Comparison of ENCODE assay signal across 8 cellular contexts in genomic region chr12:51009038-51009437, GRCh38. TPM values are rescaled to one million over a fixed set of nuclear protein-coding genes. Genes with fewer than 3 reads are reported as not detected.
DNase-seq lines count a peak whose midpoint lies in the region; ATAC-seq and TF ChIP-seq lines count a peak whose summit lies in the region.

No MANE protein-coding gene starts in this region.

- H3K79me2 ChIP-seq in osteoblast (ENCODE audit: insufficient read depth, low read length): peaks cover 67% of the 10 kb centered on the region

- no peaks in the 10 kb centered on the region for H3K27me3 ChIP-seq in osteoblast (ENCODE audit: insufficient read depth, low read length)

- H3K9me3 Mint-ChIP-seq in activated CD4-positive, alpha-beta T cell treated with anti-CD3 and anti-CD28 coated beads, Interleukin-2, amount 10 ng/mL, durations not matched to agents 24 days and 14 days: no peaks in the 10 kb centered on the region
- no peaks in the 10 kb centered on the region for H3K9me3 Mint-ChIP-seq in osteocyte (ENCODE audit: unreplicated experiment)
- H3K9me3 Mint-ChIP-seq in Calu3 (ENCODE audit: low read depth, unreplicated experiment): no peaks in the 10 kb centered on the region

- peak overlapping the region; percentile 71 for H3K4me3 Mint-ChIP-seq in activated CD4-positive, alpha-beta T cell treated with anti-CD3 and anti-CD28 coated beads, Interleukin-2, amount 10 ng/mL, durations not matched to agents 24 days and 14 days
- H3K4me3 Mint-ChIP-seq in osteocyte (ENCODE audit: unreplicated experiment): no peak overlapping the region
- H3K4me3 Mint-ChIP-seq in Calu3 (ENCODE audit: low read depth, unreplicated experiment): no peak overlapping the region

- peak overlapping the region; percentile 64 for H3K4me2 ChIP-seq in osteoblast (ENCODE audit: insufficient read depth, low read length)

- intact Hi-C loops in activated CD4-positive, alpha-beta T cell treated with anti-CD3 and anti-CD28 coated beads, Interleukin-2, amount 10 ng/mL, durations not matched to agents 24 days and 14 days (cut with micrococcal nuclease): no loop called here
- intact Hi-C loops in Calu3 (cut with micrococcal nuclease; ENCODE audit: unreplicated experiment): no loop called here

- peaks cover 43% of the 10 kb centered on the region for H3K36me3 Mint-ChIP-seq in activated CD4-positive, alpha-beta T cell treated with anti-CD3 and anti-CD28 coated beads, Interleukin-2, amount 10 ng/mL, durations not matched to agents 24 days and 14 days (ENCODE audit: low read depth)
- H3K36me3 Mint-ChIP-seq in osteocyte (ENCODE audit: unreplicated experiment) (peaks cover 15% of the 10 kb centered on the region), Calu3 (ENCODE audit: insufficient read depth, unreplicated experiment) (peaks cover 28% of the 10 kb centered on the region)

- BruUV-seq in Calu3 (replicated peaks; lab: Mats Ljungman, UMichigan): no TSS peak

- peak overlapping the region; percentile 59 for H3K27ac Mint-ChIP-seq in activated CD4-positive, alpha-beta T cell treated with anti-CD3 and anti-CD28 coated beads, Interleukin-2, amount 10 ng/mL, durations not matched to agents 24 days and 14 days
- no peak overlapping the region for H3K27ac Mint-ChIP-seq in osteocyte (ENCODE audit: unreplicated experiment)
- H3K27ac Mint-ChIP-seq in Calu3 (ENCODE audit: unreplicated experiment): no peak overlapping the region

- H3K4me3 ChIP-seq in epithelial cell of proximal tubule (ENCODE audit: low read depth, low read length) (peak overlapping the region; percentile 55), osteoblast (ENCODE audit: insufficient read depth, low read length) (peak overlapping the region; percentile 15)

- TF ChIP-seq CTCF in epithelial cell of proximal tubule (conservative IDR thresholded peaks at IDR 0.05; ENCODE audit: low read depth, low read length) (no peak), osteoblast (IDR thresholded peaks at IDR 0.05; ENCODE audit: extremely low read depth, low read depth, low read length) (no peak), osteocyte (IDR thresholded peaks at IDR 0.05) (no peak), Calu3 (IDR thresholded peaks at IDR 0.05; ENCODE audit: unreplicated experiment) (no peak)

- no peak for ATAC-seq in GM18498 (IDR thresholded peaks at IDR 0.05; ENCODE audit: unreplicated experiment)

- peaks cover 7% of the 10 kb centered on the region for H4K20me1 ChIP-seq in osteoblast (ENCODE audit: insufficient read depth, low read length)

- CTCF ChIA-PET in Calu3 (lab: Charles Lee): no interaction called here

- peaks cover 40% of the 10 kb centered on the region for H3K36me3 ChIP-seq in osteoblast (ENCODE audit: insufficient read depth, low read length)

- H3K27ac ChIP-seq in osteoblast (ENCODE audit: low read depth, low read length): peak overlapping the region; percentile 71

- H3K27me3 Mint-ChIP-seq in activated CD4-positive, alpha-beta T cell treated with anti-CD3 and anti-CD28 coated beads, Interleukin-2, amount 10 ng/mL, durations not matched to agents 24 days and 14 days: no peaks in the 10 kb centered on the region
- no peaks in the 10 kb centered on the region for H3K27me3 Mint-ChIP-seq in osteocyte (ENCODE audit: unreplicated experiment)
- H3K27me3 Mint-ChIP-seq in Calu3 (ENCODE audit: unreplicated experiment): no peaks in the 10 kb centered on the region

- DNase-seq in GOT3 (lab: John Stamatoyannopoulos, UW) (peak; percentile 34), epithelial cell of proximal tubule (ENCODE audit: low read depth) (no peak), osteoblast (ENCODE audit: insufficient read length, low spot score, missing footprints) (peak; percentile 25), osteocyte (ENCODE audit: extremely low spot score, unreplicated experiment) (no peak), NCI-H82 treated with DMSO at 0.1 percent for 48 hours (lab: John Stamatoyannopoulos, UW; ENCODE audit: unreplicated experiment) (no peak), Calu3 (no peak)
- peak; percentile 81 for DNase-seq in activated CD4-positive, alpha-beta T cell treated with anti-CD3 and anti-CD28 coated beads, Interleukin-2, amount 10 ng/mL, durations not matched to agents 24 days and 14 days

- H3K4me1 Mint-ChIP-seq in activated CD4-positive, alpha-beta T cell treated with anti-CD3 and anti-CD28 coated beads, Interleukin-2, amount 10 ng/mL, durations not matched to agents 24 days and 14 days: peaks cover 23% of the 10 kb centered on the region
- H3K4me1 Mint-ChIP-seq in osteocyte (ENCODE audit: unreplicated experiment): peaks cover 16% of the 10 kb centered on the region
- peaks cover 13% of the 10 kb centered on the region for H3K4me1 Mint-ChIP-seq in Calu3 (ENCODE audit: low read depth, unreplicated experiment)

- H3K9me3 ChIP-seq in osteoblast (ENCODE audit: low read depth, low read length): no peaks in the 10 kb centered on the region

- H3K4me1 ChIP-seq in osteoblast (ENCODE audit: insufficient read depth, low read length): peaks cover 10% of the 10 kb centered on the region

- peak overlapping the region; percentile 58 for H2AFZ ChIP-seq in osteoblast (ENCODE audit: low read length)

RNA-seq across cellular contexts. Expression of gene SLC11A2, which starts 17.1 kb away (rescaled TPM):
- 54.2 and 56.2 TPM in 2 replicates for total RNA-seq in activated CD4-positive, alpha-beta T cell treated with anti-CD3 and anti-CD28 coated beads, Interleukin-2, amount 10 ng/mL, durations not matched to agents 24 days and 14 days
- total RNA-seq in epithelial cell of proximal tubule: 34.6 and 43.7 TPM in 2 replicates
- total RNA-seq in osteoblast: 64.4 and 80.7 TPM in 2 replicates
- total RNA-seq in osteocyte: 42.6 and 51.8 TPM in 2 replicates
- total RNA-seq in Calu3 (2022): 49.5 and 51.3 TPM in 2 replicates

RNA-seq across cellular contexts. Expression of gene LETMD1, which starts 39.1 kb away (rescaled TPM):
- 75.7 and 77.8 TPM in 2 replicates for total RNA-seq in activated CD4-positive, alpha-beta T cell treated with anti-CD3 and anti-CD28 coated beads, Interleukin-2, amount 10 ng/mL, durations not matched to agents 24 days and 14 days
- total RNA-seq in epithelial cell of proximal tubule (20.3 and 29.2 TPM in 2 replicates), osteoblast (54.8 and 56.1 TPM in 2 replicates), osteocyte (44.9 and 45.6 TPM in 2 replicates), Calu3 (2022) (41.6 and 47.1 TPM in 2 replicates)

RNA-seq across cellular contexts. Expression of gene HIGD1C, which starts 56.7 kb away (rescaled TPM):
- not detected in 2 replicates for total RNA-seq in activated CD4-positive, alpha-beta T cell treated with anti-CD3 and anti-CD28 coated beads, Interleukin-2, amount 10 ng/mL, durations not matched to agents 24 days and 14 days
- not detected in 2 replicates for total RNA-seq in epithelial cell of proximal tubule
- total RNA-seq in osteoblast: not detected in 2 replicates
- not detected in 2 replicates for total RNA-seq in osteocyte
- not detected in 2 replicates for total RNA-seq in Calu3 (2022)

Comparison
In these comparisons a context has a peak if more than half of its experiments do, and no peak if none do; other contexts are left out.
1. DNase-seq: peak in GOT3 (single experiment), activated CD4-positive, alpha-beta T cell treated with anti-CD3 and anti-CD28 coated beads, Interleukin-2, amount 10 ng/mL, durations not matched to agents 24 days and 14 days (single experiment) and osteoblast (single experiment); none in epithelial cell of proximal tubule (single experiment), osteocyte (single experiment), NCI-H82 treated with DMSO at 0.1 percent for 48 hours (single experiment) and Calu3 (single experiment).